26 cellular contexts compared by ENCODE assay signal in the genomic region with DNA sequence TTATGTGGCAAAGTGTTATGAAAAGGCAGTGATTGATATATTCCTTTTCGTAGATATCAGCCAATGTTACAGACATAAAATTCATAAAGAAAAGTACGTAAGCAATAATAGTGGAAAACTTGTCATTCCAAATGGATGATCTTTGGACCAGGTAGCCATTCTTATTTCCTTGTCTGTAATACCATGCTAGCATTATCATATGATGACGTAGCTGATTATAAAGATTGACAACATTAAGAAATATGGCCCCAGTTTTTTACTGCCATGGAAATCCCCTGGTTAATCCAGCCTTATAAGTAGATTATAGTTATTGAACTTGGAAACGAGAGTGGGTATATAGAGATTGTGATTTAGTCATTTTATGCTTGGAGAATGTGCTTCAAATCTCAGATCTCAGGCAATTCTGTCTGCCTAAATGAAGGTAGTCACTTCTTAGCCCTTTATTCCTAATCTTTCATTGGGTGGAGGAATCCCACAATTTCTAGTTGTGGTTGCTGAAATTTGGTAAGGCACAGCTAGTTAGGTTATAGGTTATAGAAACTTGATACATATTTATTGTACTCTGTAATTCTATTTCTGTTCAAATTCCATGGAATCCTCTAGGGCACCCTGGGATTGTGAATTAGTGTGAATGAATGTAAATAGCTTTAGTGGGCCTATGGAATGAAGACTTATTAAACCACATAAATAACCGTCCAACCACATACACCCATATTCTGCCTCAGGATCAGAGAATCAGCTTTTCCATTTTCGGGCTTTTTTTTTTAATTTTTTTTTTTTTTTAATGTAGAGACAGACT.
"Had no signal": no experiment of that assay in that cellular context is flagged by ENCODE, and none has a peak within 500 bp of the region (broad histone marks: within the 10 kb centered on the region; RNA-seq: fewer than 3 reads in every experiment).

No MANE protein-coding gene starts in this region.

- H3K4me1 ChIP-seq: left ventricle myocardium inferior, psoas muscle, testis had no signal

- H3K27ac ChIP-seq: cardiac muscle cell, left ventricle myocardium inferior, pancreas, psoas muscle, testis, transverse colon had no signal

- FAIRE-seq: islet of Langerhans had no signal

- H3K4me3 ChIP-seq: cardiac muscle cell, left ventricle myocardium inferior, pancreas, psoas muscle, testis, transverse colon had no signal

- DNase-seq: activated B cell treated with CpG ODN at 0.5 μM for 24 hours; activated CD4-positive, alpha-beta T cell treated with anti-CD3 and anti-CD28 coated beads, Interleukin-2, amount 50 U/mL, for 1 hour; activated CD8-positive, alpha-beta T cell treated with anti-CD3 and anti-CD28 coated beads for 36 hours; activated naive CD8-positive, alpha-beta T cell treated with anti-CD3 and anti-CD28 coated beads, Interleukin-2, amount 50 U/mL, for 24 hours; activated T-cell treated with anti-CD3 and anti-CD28 coated beads, Interleukin-2, amount 50 U/mL, for 4 hours; cerebellar nuclear complex; cortex of kidney; effector memory CD8-positive, alpha-beta T cell; glutamatergic neuron; left ventricle myocardium inferior; naive B cell; nephron progenitor cell; pancreas; psoas muscle; stimulated activated CD4-positive, alpha-beta T cell treated with anti-CD3 and anti-CD28 coated beads, Interleukin-12 subunit alpha, Interleukin-12 subunit beta, amount 100 ng/mL, for 4 hours; stimulated activated CD4-positive, alpha-beta T cell treated with anti-CD3 and anti-CD28 coated beads, Interleukin-4, amount 100 ng/mL, for 1 hour; stimulated activated naive CD8-positive, alpha-beta T cell treated with anti-CD3 and anti-CD28 coated beads, Interleukin-15, Interleukin-2, amounts not matched to agents 100 U/mL and 50 U/mL, for 24 hours; T-helper 1 cell; testis; transverse colon had no signal

- H3K36me3 ChIP-seq: cardiac muscle cell, left ventricle myocardium inferior, pancreas, transverse colon had no signal

- H3K27ac Mint-ChIP-seq: activated B cell treated with CpG ODN at 0.5 μM for 24 hours; activated CD8-positive, alpha-beta T cell treated with anti-CD3 and anti-CD28 coated beads for 36 hours; activated naive CD4-positive, alpha-beta T cell treated with anti-CD3 and anti-CD28 coated beads, Interleukin-2, amount 50 U/mL, for 24 hours; activated naive CD8-positive, alpha-beta T cell treated with anti-CD3 and anti-CD28 coated beads, Interleukin-2, amount 50 U/mL, for 24 hours; activated T-helper 17 cell treated with anti-CD3 and anti-CD28 coated beads, Interleukin-2, amount 50 U/mL, for 72 hours; brain; effector memory CD8-positive, alpha-beta T cell; naive B cell; nephron progenitor cell; T-helper 2 cell treated with Interferon-gamma antibody and Interleukin-4, amounts not matched to agents 5 μg/mL and 100 μg/mL, for 36 hours had no signal

- H3K4me1 Mint-ChIP-seq: activated B cell treated with CpG ODN at 0.5 μM for 24 hours; activated naive CD4-positive, alpha-beta T cell treated with anti-CD3 and anti-CD28 coated beads, Interleukin-2, amount 50 U/mL, for 24 hours; activated naive CD8-positive, alpha-beta T cell treated with anti-CD3 and anti-CD28 coated beads, Interleukin-2, amount 50 U/mL, for 24 hours; naive B cell had no signal

- ATAC-seq: activated CD8-positive, alpha-beta T cell treated with anti-CD3 and anti-CD28 coated beads for 36 hours; activated naive CD8-positive, alpha-beta T cell treated with anti-CD3 and anti-CD28 coated beads, Interleukin-2, amount 50 U/mL, for 24 hours; activated T-cell treated with anti-CD3 and anti-CD28 coated beads, Interleukin-2, amount 50 U/mL, for 4 hours; activated T-helper 17 cell treated with anti-CD3 and anti-CD28 coated beads, Interleukin-2, amount 50 U/mL, for 72 hours; effector memory CD8-positive, alpha-beta T cell; pancreas; psoas muscle; stimulated activated naive CD8-positive, alpha-beta T cell treated with anti-CD3 and anti-CD28 coated beads, Interleukin-15, Interleukin-2, amounts not matched to agents 100 U/mL and 50 U/mL, for 24 hours had no signal

- H3K9me3 Mint-ChIP-seq: activated naive CD4-positive, alpha-beta T cell treated with anti-CD3 and anti-CD28 coated beads, Interleukin-2, amount 50 U/mL, for 24 hours; activated T-cell treated with anti-CD3 and anti-CD28 coated beads, Interleukin-2, amount 50 U/mL, for 4 hours; activated T-helper 17 cell treated with anti-CD3 and anti-CD28 coated beads, Interleukin-2, amount 50 U/mL, for 72 hours; effector memory CD8-positive, alpha-beta T cell; T-helper 2 cell treated with Interferon-gamma antibody and Interleukin-4, amounts not matched to agents 5 μg/mL and 100 μg/mL, for 36 hours had no signal

- H3K27me3 Mint-ChIP-seq: activated CD8-positive, alpha-beta T cell treated with anti-CD3 and anti-CD28 coated beads for 36 hours; activated naive CD4-positive, alpha-beta T cell treated with anti-CD3 and anti-CD28 coated beads, Interleukin-2, amount 50 U/mL, for 24 hours; activated naive CD8-positive, alpha-beta T cell treated with anti-CD3 and anti-CD28 coated beads, Interleukin-2, amount 50 U/mL, for 24 hours; activated T-helper 17 cell treated with anti-CD3 and anti-CD28 coated beads, Interleukin-2, amount 50 U/mL, for 72 hours; brain; effector memory CD8-positive, alpha-beta T cell; naive B cell had no signal

- H3K9me3 ChIP-seq: pancreas, psoas muscle, testis, transverse colon had no signal

- H3K4me3 Mint-ChIP-seq: activated B cell treated with CpG ODN at 0.5 μM for 24 hours; activated CD8-positive, alpha-beta T cell treated with anti-CD3 and anti-CD28 coated beads for 36 hours; activated naive CD4-positive, alpha-beta T cell treated with anti-CD3 and anti-CD28 coated beads, Interleukin-2, amount 50 U/mL, for 24 hours; activated naive CD8-positive, alpha-beta T cell treated with anti-CD3 and anti-CD28 coated beads, Interleukin-2, amount 50 U/mL, for 24 hours; activated T-cell treated with anti-CD3 and anti-CD28 coated beads, Interleukin-2, amount 50 U/mL, for 4 hours; activated T-helper 17 cell treated with anti-CD3 and anti-CD28 coated beads, Interleukin-2, amount 50 U/mL, for 72 hours; brain; effector memory CD8-positive, alpha-beta T cell; naive B cell; nephron progenitor cell; T-helper 2 cell treated with Interferon-gamma antibody and Interleukin-4, amounts not matched to agents 5 μg/mL and 100 μg/mL, for 36 hours had no signal
